ENCODE assay signal across 8 cellular contexts in genomic region chr11:117926166-117926565, GRCh38. TPM values are rescaled to one million over a fixed set of nuclear protein-coding genes. Genes with fewer than 3 reads are reported as not detected.
"Had no signal": no experiment of that assay in that cellular context is flagged by ENCODE, and none has a peak within 500 bp of the region (broad histone marks: within the 10 kb centered on the region; RNA-seq: fewer than 3 reads in every experiment).

No MANE protein-coding gene starts in this region.

RNA-seq across cellular contexts. Expression of gene TMPRSS13, which starts 3.0 kb away (rescaled TPM):
- total RNA-seq: kidney epithelial cell, myocyte, psoas muscle, skeletal muscle tissue had no signal
- polyA plus RNA-seq: neural cell, psoas muscle had no signal

RNA-seq across cellular contexts. Expression of gene FXYD6, which starts 49.7 kb away (rescaled TPM):
- total RNA-seq: natural killer cell treated with Interleukin-12 subunit alpha and Interleukin-12 subunit beta and Interleukin-15 and Interleukin-18, amount 100 ng/mL, for 72 hours had no signal
- polyA plus RNA-seq: immature natural killer cell; naive thymus-derived CD4-positive, alpha-beta T cell had no signal
